In genomic region chr10:79380125-79380917, GRCh38 we compare ENCODE assay signal across 9 cellular contexts. TPM values are rescaled to one million over a fixed set of nuclear protein-coding genes. Genes with fewer than 3 reads are reported as not detected.
A peak's percentile ranks its signal among the peaks of the same experiment; 100 is the strongest.
DNase-seq lines count a peak whose midpoint lies in the region; ATAC-seq and TF ChIP-seq lines count a peak whose summit lies in the region.
"Had no signal": no experiment of that assay in that cellular context is flagged by ENCODE, and none has a peak within 500 bp of the region (broad histone marks: within the 10 kb centered on the region; RNA-seq: fewer than 3 reads in every experiment).

No MANE protein-coding gene starts in this region.

- no peak overlapping the region for H3K9ac ChIP-seq in parathyroid adenoma

- no peak overlapping the region for H3K4me2 ChIP-seq in parathyroid adenoma (ENCODE audit: low read length)

- peak; percentile 48 for DNase-seq in BJ (ENCODE audit: low read depth)
- DNase-seq in NCI-H774 (lab: John Stamatoyannopoulos, UW), result peak; percentile 55
- peak; percentile 74 for DNase-seq in fibroblast of the aortic adventitia (ENCODE audit: low read depth)
- no peak for DNase-seq in HUDEP-2 (lab: John Stamatoyannopoulos, UW; ENCODE audit: unreplicated experiment in 76 of 76)
- no peak for DNase-seq in H7
- DNase-seq: mesendoderm had no signal

- H2AFZ ChIP-seq in parathyroid adenoma, result peak overlapping the region; percentile 25

- H3K27ac ChIP-seq in parathyroid adenoma, result peak overlapping the region; percentile 2

- TF ChIP-seq CTCF in BJ (IDR thresholded peaks at IDR 0.05; ENCODE audit: insufficient read depth, low read depth, low read length) (no peak), fibroblast of the aortic adventitia (IDR thresholded peaks at IDR 0.05; ENCODE audit: insufficient read depth, low read length) (no peak), parathyroid adenoma (IDR thresholded peaks at IDR 0.05) (no peak)

- no peaks in the 10 kb centered on the region for H3K79me2 ChIP-seq in parathyroid adenoma

- H3K9me3 ChIP-seq in parathyroid adenoma (ENCODE audit: control insufficient read depth, low read length), result no peaks in the 10 kb centered on the region

- peaks cover 3% of the 10 kb centered on the region for H3K4me1 ChIP-seq in parathyroid adenoma

- ATAC-seq in HG03442 (IDR thresholded peaks at IDR 0.05; ENCODE audit: unreplicated experiment) (no peak), HG02759 (IDR thresholded peaks at IDR 0.05; ENCODE audit: unreplicated experiment) (no peak)

- H3K4me3 ChIP-seq in BJ (ENCODE audit: low read depth, low read length) (no peak overlapping the region), fibroblast of the aortic adventitia (ENCODE audit: low read depth, low read length) (no peak overlapping the region), parathyroid adenoma (ENCODE audit: low read depth, low read length) (no peak overlapping the region), H7 (ENCODE audit: insufficient read depth, low read depth, low read length) (no peak overlapping the region)

- peaks cover 13% of the 10 kb centered on the region for H3K36me3 ChIP-seq in BJ (ENCODE audit: control insufficient read depth, insufficient read depth, low read length)
- H3K36me3 ChIP-seq in parathyroid adenoma (ENCODE audit: control insufficient read depth, insufficient read depth, low read length), result no peaks in the 10 kb centered on the region
- H3K36me3 ChIP-seq in H7 (replicated peaks; ENCODE audit: control insufficient read depth, insufficient read depth, low read length), result no peaks in the 10 kb centered on the region

- H3K27me3 ChIP-seq in BJ (ENCODE audit: control insufficient read depth, insufficient read depth, low read length) (no peaks in the 10 kb centered on the region), parathyroid adenoma (ENCODE audit: control insufficient read depth, insufficient read depth, low read length) (no peaks in the 10 kb centered on the region), H7 (ENCODE audit: control insufficient read depth, insufficient read depth, low read length) (no peaks in the 10 kb centered on the region)

- CTCF ChIA-PET in BJ (lab: Yijun Ruan, JAX), result interaction anchor here (0.5 to 3.1 kb wide), 5 partner anchors 13 to 96 kb away, joined by 3 to 18 read pairs (median 4); no protein-coding TSS in a partner anchor

- POLR2A ChIA-PET in BJ (lab: Charles Lee), result interaction anchor here (0.5 kb wide), 1 partner anchor 448 kb away, joined by 13 read pairs; no protein-coding TSS in a partner anchor

RNA-seq across cellular contexts. Expression of gene PPIF, which starts 33.1 kb away (rescaled TPM):
- polyA plus RNA-seq in BJ (2011; rRNA removed), result 43.4 and 73.9 TPM in 2 replicates
- polyA minus RNA-seq in BJ (2011; rRNA and poly(A)+ RNA removed), result 59.0 and 65.9 TPM in 2 replicates
- total RNA-seq in fibroblast of the aortic adventitia (ENCODE audit: low replicate concordance), result 29.6 and 36.1 TPM in 2 replicates
- total RNA-seq in H7 (2014; rRNA removed; shearing (Covaris generic)), result 78.6 and 87.5 TPM in 2 replicates

Comparison
In these comparisons a context has a peak if more than half of its experiments do, and no peak if none do; other contexts are left out.
1. DNase-seq: peak in BJ (single experiment), NCI-H774 (single experiment) and fibroblast of the aortic adventitia (single experiment); none in HUDEP-2 (0 of 76) and H7 (single experiment).